In the genomic region with DNA sequence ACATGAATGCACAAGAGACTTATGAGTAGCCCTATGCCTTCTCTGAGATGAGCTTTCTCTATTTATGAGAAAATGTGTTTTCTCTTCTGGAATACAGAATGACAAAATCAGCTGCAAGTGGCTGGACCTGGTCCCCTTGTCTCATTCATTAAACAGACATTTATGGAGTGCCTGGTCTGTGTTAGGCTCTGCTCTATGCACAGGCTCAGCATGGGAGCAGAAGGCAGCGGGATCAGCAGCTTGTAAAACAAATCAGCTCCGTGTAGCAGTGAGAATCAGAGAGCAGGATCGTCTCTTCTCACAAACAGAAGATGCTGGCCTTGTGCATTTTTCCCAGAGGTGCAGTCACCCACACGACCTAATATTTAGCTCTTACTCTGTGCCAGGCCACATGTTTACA, we compare ENCODE assay signal across 10 cellular contexts.
"Had no signal": no experiment of that assay in that cellular context is flagged by ENCODE, and none has a peak within 500 bp of the region (broad histone marks: within the 10 kb centered on the region; RNA-seq: fewer than 3 reads in every experiment).

No MANE protein-coding gene starts in this region.

- H3K27ac Mint-ChIP-seq: activated CD8-positive, alpha-beta T cell treated with anti-CD3 and anti-CD28 coated beads for 36 hours; mesothelial cell of epicardium had no signal

- H3K4me1 ChIP-seq: colonic mucosa had no signal

- H3K27ac ChIP-seq: cardiac muscle cell, colonic mucosa, tibial nerve had no signal

- H3K4me3 Mint-ChIP-seq: activated CD8-positive, alpha-beta T cell treated with anti-CD3 and anti-CD28 coated beads for 36 hours; mesothelial cell of epicardium had no signal

- H3K36me3 Mint-ChIP-seq: mesothelial cell of epicardium had no signal

- H3K9me3 ChIP-seq: colonic mucosa had no signal

- H3K36me3 ChIP-seq: cardiac muscle cell, colonic mucosa, tibial nerve had no signal

- DNase-seq: activated CD8-positive, alpha-beta memory T cell treated with anti-CD3 and anti-CD28 coated beads, Interleukin-2, amount 50 U/mL, for 4 hours; activated CD8-positive, alpha-beta T cell treated with anti-CD3 and anti-CD28 coated beads for 36 hours; aorta; colonic mucosa; effector CD8-positive, alpha-beta T cell; hippocampal formation; small intestine had no signal

- ATAC-seq: activated CD8-positive, alpha-beta T cell treated with anti-CD3 and anti-CD28 coated beads for 36 hours had no signal

- H3K9me3 Mint-ChIP-seq: activated CD8-positive, alpha-beta T cell treated with anti-CD3 and anti-CD28 coated beads for 36 hours had no signal

- H3K4me3 ChIP-seq: cardiac muscle cell, colonic mucosa, tibial nerve had no signal

- H3K27me3 ChIP-seq: cardiac muscle cell, colonic mucosa, tibial nerve had no signal
